22 cellular contexts compared by ENCODE assay signal in the genomic region with DNA sequence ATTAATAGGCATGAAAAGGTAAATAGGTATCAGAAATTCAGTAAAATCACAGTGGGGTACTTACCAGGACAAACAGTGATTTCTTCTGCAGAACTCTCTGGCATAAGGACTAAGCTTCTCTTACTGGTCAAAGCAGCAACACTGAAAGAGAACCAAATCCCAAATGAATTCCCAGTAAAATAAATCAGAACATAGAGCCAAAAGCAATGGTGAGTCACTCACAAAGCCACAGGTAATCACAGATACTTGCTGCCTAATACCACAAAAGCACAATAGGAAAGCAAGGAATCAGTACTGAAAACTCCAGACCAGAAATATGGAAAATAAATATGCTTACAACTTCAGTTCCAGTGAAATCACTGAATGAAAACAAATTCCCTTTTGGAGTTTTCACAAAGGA. TPM values are rescaled to one million over a fixed set of nuclear protein-coding genes. Genes with fewer than 3 reads are reported as not detected.
DNase-seq lines count a peak whose midpoint lies in the region; ATAC-seq, FAIRE-seq and TF ChIP-seq lines count a peak whose summit lies in the region.
"Had no signal": no experiment of that assay in that cellular context is flagged by ENCODE, and none has a peak within 500 bp of the region (broad histone marks: within the 10 kb centered on the region; RNA-seq: fewer than 3 reads in every experiment).

No MANE protein-coding gene starts in this region.

- H3K9ac ChIP-seq in PC-3 (ENCODE audit: low read length) (no peak overlapping the region), MM.1S (ENCODE audit: low read length) (no peak overlapping the region)

- H2AFZ ChIP-seq in PC-3 (ENCODE audit: low read length) (no peak overlapping the region), MM.1S (ENCODE audit: low read length) (no peak overlapping the region)

- intact Hi-C loops in PC-3 (cut with micrococcal nuclease): no loop called here

- H3K4me1 ChIP-seq in PC-3 (ENCODE audit: insufficient read depth, low read length) (no peaks in the 10 kb centered on the region), MM.1S (ENCODE audit: low read length) (no peaks in the 10 kb centered on the region)

- ATAC-seq in PC-3 (peak; percentile 71), GM19035 (IDR thresholded peaks at IDR 0.05; ENCODE audit: unreplicated experiment) (no peak)
- ATAC-seq: left ventricle myocardium superior had no signal

- H3K9me2 ChIP-seq in PC-3 (replicated peaks; ENCODE audit: low read length) (no peaks in the 10 kb centered on the region), MM.1S (replicated peaks; ENCODE audit: insufficient read depth, low read length) (no peaks in the 10 kb centered on the region)

- no TSS peak for BruUV-seq in PC-3 (replicated peaks; lab: Mats Ljungman, UMichigan)

- H3F3A ChIP-seq in PC-3 (ENCODE audit: low read length, unreplicated experiment) (no peaks in the 10 kb centered on the region), MM.1S (ENCODE audit: insufficient read depth, low read length) (no peaks in the 10 kb centered on the region)

- no peak overlapping the region for H3K27ac ChIP-seq in PC-3 (ENCODE audit: low read length)
- no peak overlapping the region for H3K27ac ChIP-seq in MM.1S (ENCODE audit: low read length)
- H3K27ac ChIP-seq: thoracic aorta, WERI-Rb-1 had no signal

- TF ChIP-seq CTCF in PC-3 (conservative IDR thresholded peaks at IDR 0.05; ENCODE audit: low read depth, low read length) (no peak), MM.1S (IDR thresholded peaks at IDR 0.05; ENCODE audit: low read length) (no peak)

- POLR2A ChIA-PET in PC-3 (lab: Charles Lee; ENCODE audit: unreplicated experiment): no interaction called here

- H3K4me3 ChIP-seq in PC-3 (ENCODE audit: low read length) (no peak overlapping the region), skeletal muscle cell (ENCODE audit: low read depth, low read length) (no peak overlapping the region), MM.1S (ENCODE audit: low read length) (no peak overlapping the region)
- H3K4me3 ChIP-seq: thoracic aorta had no signal

- FAIRE-seq in H54 (lab: Jason Lieb, UNC): peak; percentile 75
- FAIRE-seq: HTR-8/SVneo had no signal

- H3K4me2 ChIP-seq in PC-3 (ENCODE audit: low read length) (no peak overlapping the region), MM.1S (ENCODE audit: low read depth, low read length) (no peak overlapping the region)

- no peaks in the 10 kb centered on the region for H3K79me2 ChIP-seq in PC-3 (ENCODE audit: low read length)
- peaks cover 27% of the 10 kb centered on the region; the same call in 1 of the 2 replicates for H3K79me2 ChIP-seq in MM.1S (ENCODE audit: low read length)

- H3K36me3 ChIP-seq in PC-3 (ENCODE audit: low read depth, low read length): peaks cover 20% of the 10 kb centered on the region
- H3K36me3 ChIP-seq in MM.1S (replicated peaks; ENCODE audit: insufficient read depth, low read length): peaks cover 5% of the 10 kb centered on the region; the same call in 1 of the 2 replicates

- TF ChIP-seq POLR2A in H54 (IDR thresholded peaks at IDR 0.05; ENCODE audit: low read depth, low read length) (no peak), erythroblast (IDR thresholded peaks at IDR 0.05; ENCODE audit: low read length) (no peak)

- CTCF ChIA-PET in PC-3 (lab: Charles Lee): no interaction called here

- DNase-seq in H54 (ENCODE audit: insufficient read length, low spot score) (no peak), PC-3 (peak; percentile 43), dermis blood vessel endothelial cell (peak; percentile 18), skeletal muscle cell (ENCODE audit: low read depth) (peak; percentile 24), MM.1S (no peak), erythroblast (lab: John Stamatoyannopoulos, UW) (no peak)
- DNase-seq: activated CD4-positive, alpha-beta T cell treated with anti-CD3 and anti-CD28 coated beads, Interleukin-2, amount 50 U/mL, for 4 hours; activated naive CD4-positive, alpha-beta T cell; activated T-cell treated with anti-CD3 and anti-CD28 coated beads for 4 hours; AML-193; aorta; cortex of kidney; Kasumi-1; left ventricle myocardium superior; NCI-H1417 treated with DMSO at 0.1 percent for 48 hours; NCI-H2171; SIG-M5; WERI-Rb-1 had no signal

- H3K27me3 ChIP-seq in PC-3 (ENCODE audit: low read length) (no peaks in the 10 kb centered on the region), MM.1S (replicated peaks; ENCODE audit: insufficient read depth, low read length) (no peaks in the 10 kb centered on the region)

- no peaks in the 10 kb centered on the region for H3K9me3 ChIP-seq in PC-3 (ENCODE audit: low read length)
- no peaks in the 10 kb centered on the region for H3K9me3 ChIP-seq in MM.1S (replicated peaks; ENCODE audit: insufficient read depth, low read length)
- H3K9me3 ChIP-seq: thoracic aorta had no signal

- H4K20me1 ChIP-seq in PC-3 (ENCODE audit: low read length) (0 out of 2 replicates have a peak, but pooled peaks cover 3% of the 10 kb centered on the region), MM.1S (ENCODE audit: insufficient read depth, low read length) (no peaks in the 10 kb centered on the region; the same call in 1 of the 2 replicates)

RNA-seq across cellular contexts. Expression of a gene that starts 50.7 kb away (rescaled TPM):
- total RNA-seq in PC-3 (2014; rRNA removed): 20.7 and 24.7 TPM in 2 replicates
- total RNA-seq in dermis blood vessel endothelial cell: 61.8 and 73.5 TPM in 2 replicates

RNA-seq across cellular contexts. Expression of a gene that starts 56.7 kb away (rescaled TPM):
- not detected in 2 replicates for total RNA-seq in PC-3 (2014; rRNA removed)
- not detected in 2 replicates for total RNA-seq in dermis blood vessel endothelial cell
- total RNA-seq: glomerular endothelial cell had no signal

Comparison
In these comparisons a context has a peak if more than half of its experiments do, and no peak if none do; other contexts are left out.
1. DNase-seq: peak in PC-3 (single experiment), dermis blood vessel endothelial cell (single experiment) and skeletal muscle cell (single experiment); none in H54 (single experiment), MM.1S (single experiment) and erythroblast (0 of 2).